ENCODE assay signal across 8 cellular contexts in genomic region chr5:610744-611730, GRCh38. TPM values are rescaled to one million over a fixed set of nuclear protein-coding genes. Genes with fewer than 3 reads are reported as not detected.
DNase-seq lines count a peak whose midpoint lies in the region; ATAC-seq and TF ChIP-seq lines count a peak whose summit lies in the region.

No MANE protein-coding gene starts in this region.

- peaks cover 18% of the 10 kb centered on the region for H3K4me1 Mint-ChIP-seq in MCF 10A (ENCODE audit: insufficient read depth, unreplicated experiment)

- ATAC-seq in Right ventricle myocardium inferior (no peak), HG02973 (IDR thresholded peaks at IDR 0.05; ENCODE audit: unreplicated experiment) (no peak), HG03159 (IDR thresholded peaks at IDR 0.05; ENCODE audit: unreplicated experiment) (no peak)

- TF ChIP-seq POLR2A in vagina (IDR thresholded peaks at IDR 0.05) = no peak

- H3K4me3 Mint-ChIP-seq in MCF 10A (ENCODE audit: unreplicated experiment) = peak overlapping the region; percentile 81

- peak overlapping the region; percentile 63 for H3K9ac ChIP-seq in mucosa of stomach (ENCODE audit: low read length)

- H3K27ac Mint-ChIP-seq in MCF 10A (ENCODE audit: low read depth, unreplicated experiment) = no peak overlapping the region

- no peak for TF ChIP-seq CTCF in right atrium auricular region (IDR thresholded peaks at IDR 0.05)
- TF ChIP-seq CTCF in MCF 10A (IDR thresholded peaks at IDR 0.05; ENCODE audit: unreplicated experiment) = no peak
- TF ChIP-seq CTCF in vagina (IDR thresholded peaks at IDR 0.05) = no peak

- BruUV-seq in MCF 10A (replicated peaks; lab: Mats Ljungman, UMichigan) = no TSS peak

- peaks cover 0 to 14% of the 10 kb centered on the region in 2 donors for H3K4me1 ChIP-seq in right atrium auricular region
- peaks cover 29% of the 10 kb centered on the region for H3K4me1 ChIP-seq in mucosa of stomach (ENCODE audit: control insufficient read depth, insufficient read depth, low read length)
- peaks cover 11% of the 10 kb centered on the region for H3K4me1 ChIP-seq in vagina

- H3K36me3 ChIP-seq in right atrium auricular region (no peaks in the 10 kb centered on the region), mucosa of stomach (ENCODE audit: control insufficient read depth, insufficient read depth, low read length) (no peaks in the 10 kb centered on the region), vagina (no peaks in the 10 kb centered on the region)

- H3K27me3 Mint-ChIP-seq in MCF 10A (ENCODE audit: insufficient read depth, unreplicated experiment) = no peaks in the 10 kb centered on the region

- DNase-seq in right atrium auricular region (ENCODE audit: low spot score) (no peak), Right ventricle myocardium inferior (ENCODE audit: missing footprints) (no peak), MCF 10A (ENCODE audit: unreplicated experiment) (no peak), vagina (ENCODE audit: extremely low spot score in 2 of 2) (no peak)
- no peak for DNase-seq in activated effector memory CD4-positive, alpha-beta T cell treated with Interleukin-2 at 50 U/mL for 16 hours

- H3K27me3 ChIP-seq in right atrium auricular region = no peaks in the 10 kb centered on the region
- H3K27me3 ChIP-seq in mucosa of stomach (ENCODE audit: control insufficient read depth, insufficient read depth, low read length) = peaks cover 9% of the 10 kb centered on the region
- H3K27me3 ChIP-seq in vagina = no peaks in the 10 kb centered on the region

- POLR2A ChIA-PET in MCF 10A (lab: Yijun Ruan, JAX) = interaction anchor here (0.7 to 1.9 kb wide), 4 partner anchors 95 to 166 kb away, joined by 3 to 8 read pairs (median 6); no protein-coding TSS in a partner anchor

- CTCF ChIA-PET in MCF 10A (lab: Yijun Ruan, JAX) = interaction anchor here (0.8 kb wide), 1 partner anchor 563 kb away, joined by 5 read pairs; no protein-coding TSS in a partner anchor

- intact Hi-C loops in Right ventricle myocardium inferior (cut with DNase I) = no loop called here
- intact Hi-C loops in MCF 10A (cut with micrococcal nuclease) = no loop called here
- intact Hi-C loops in vagina (cut with DNase I) = no loop called here

- H3K9me3 ChIP-seq in right atrium auricular region (no peaks in the 10 kb centered on the region), mucosa of stomach (ENCODE audit: control insufficient read depth, low read length) (peaks cover 5% of the 10 kb centered on the region), vagina (no peaks in the 10 kb centered on the region)

- H3K36me3 Mint-ChIP-seq in MCF 10A (ENCODE audit: insufficient read depth, unreplicated experiment) = peaks cover 21% of the 10 kb centered on the region

- H3K4me3 ChIP-seq in right atrium auricular region (peak overlapping the region; percentile 52 to 81), mucosa of stomach (ENCODE audit: low read length) (no peak overlapping the region), vagina (peak overlapping the region; percentile 91)

- peaks cover 5% of the 10 kb centered on the region for H3K9me3 Mint-ChIP-seq in MCF 10A (ENCODE audit: unreplicated experiment)

- H3K27ac ChIP-seq in right atrium auricular region = no peak overlapping the region
- H3K27ac ChIP-seq in vagina = peak overlapping the region; percentile 73

RNA-seq across cellular contexts. Expression of gene CEP72, which starts 1.1 kb away (rescaled TPM):
- total RNA-seq in right atrium auricular region (1 to 10 TPM in 1 of 2 donors, under 1 TPM in 1; 0.41 to 1.0 TPM), Right ventricle myocardium inferior (2.0 TPM), MCF 10A (2022) (16.4 and 16.7 TPM in 2 replicates), vagina (20.1 TPM)
